ENCODE assay signal across 8 cellular contexts in the genomic region with DNA sequence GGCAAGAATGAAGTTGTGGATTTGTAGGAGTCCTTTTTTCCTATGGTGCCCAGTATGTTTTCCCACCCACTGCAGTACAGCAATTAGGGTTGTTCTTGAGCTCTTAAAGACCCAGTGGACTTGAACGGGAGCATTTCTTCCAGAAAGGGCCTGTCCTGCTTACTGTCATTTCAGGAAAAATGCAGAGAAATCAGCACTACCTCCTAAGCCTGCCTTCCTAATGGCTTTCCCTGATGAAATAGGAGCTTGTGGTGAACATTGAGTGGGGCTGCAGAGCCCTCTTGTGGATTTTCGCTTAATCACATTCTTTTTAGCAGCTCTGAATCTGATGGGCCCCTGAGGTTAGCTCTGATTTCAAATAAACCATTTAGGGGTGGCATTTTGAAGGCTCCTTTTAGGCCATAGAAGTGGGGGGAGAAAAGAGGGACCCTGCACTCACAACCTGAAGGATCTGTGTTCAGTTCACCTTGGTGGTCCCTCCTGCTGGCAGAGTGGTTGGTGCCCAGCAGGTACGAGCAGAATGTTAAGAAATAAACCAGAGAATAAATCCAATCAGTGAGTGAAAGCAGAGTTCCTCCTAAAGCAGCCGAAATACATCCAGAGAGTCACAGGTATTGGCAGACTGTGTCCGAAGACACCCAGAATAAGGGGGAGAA.
DNase-seq lines count a peak whose midpoint lies in the region; ATAC-seq and TF ChIP-seq lines count a peak whose summit lies in the region.

No MANE protein-coding gene starts in this region.

- no peaks in the 10 kb centered on the region for H3K4me1 Mint-ChIP-seq in progenitor cell of endocrine pancreas (ENCODE audit: low read depth)

- ATAC-seq in left cardiac atrium (peak; percentile 61 to 62), HG02981 (IDR thresholded peaks at IDR 0.05; ENCODE audit: unreplicated experiment) (no peak)

- DNase-seq in GF-D8 (lab: John Stamatoyannopoulos, UW) = peak; percentile 16
- DNase-seq in GM23248 = peak; percentile 89
- DNase-seq in M059J (ENCODE audit: low read depth) = peak; percentile 90
- DNase-seq in SK-MEL-5 (ENCODE audit: low read depth, low spot score) = peak; percentile 91
- peak; percentile 79 for DNase-seq in amniotic stem cell (lab: John Stamatoyannopoulos, UW)
- DNase-seq in left cardiac atrium = peak; percentile 38
- DNase-seq in progenitor cell of endocrine pancreas (ENCODE audit: low spot score, unreplicated experiment) = peak; percentile 26

- peak overlapping the region; percentile 72 for H3K4me2 ChIP-seq in GM23248 (ENCODE audit: unreplicated experiment)

- peak overlapping the region; percentile 96 for H3K9ac ChIP-seq in GM23248

- H3K9me2 ChIP-seq in GM23248 (ENCODE audit: insufficient read depth) = no peaks in the 10 kb centered on the region

- 28 to 33% methylated on average over 5 of the region's 5 CpGs for WGBS in GM23248 (ENCODE audit: low coverage in 1 of 2, low lambda C conversion rate in 2 of 2, missing lambda C conversion rate in 2 of 2), 2 experiments

- H3K36me3 Mint-ChIP-seq in progenitor cell of endocrine pancreas (ENCODE audit: insufficient read depth) = no peaks in the 10 kb centered on the region

- in situ Hi-C loops in GM23248 (cut with MboI) = loop anchor here (10.0 kb wide), 1 partner anchor 248 kb away; no protein-coding TSS in a partner anchor
- in situ Hi-C loops in SK-MEL-5 (cut with HindIII; ENCODE audit: low pct_unique_long_range_greater_than_20kb, low sequenced_read_pairs) = loop anchor here (25.0 kb wide), 1 partner anchor 265 kb away; no protein-coding TSS in a partner anchor

- no peak overlapping the region for H3K4me3 Mint-ChIP-seq in progenitor cell of endocrine pancreas (ENCODE audit: low read depth)

- H3F3A ChIP-seq in GM23248 (ENCODE audit: insufficient read depth) = peaks cover 20% of the 10 kb centered on the region

- peaks cover 3% of the 10 kb centered on the region for H3K27me3 Mint-ChIP-seq in progenitor cell of endocrine pancreas

- peaks cover 25% of the 10 kb centered on the region for H3K4me1 ChIP-seq in GM23248 (ENCODE audit: insufficient read depth)

- H2AFZ ChIP-seq in GM23248 = peak overlapping the region; percentile 61; the same call in 1 of the 2 replicates

- TF ChIP-seq CTCF in progenitor cell of endocrine pancreas (IDR thresholded peaks at IDR 0.05; ENCODE audit: unreplicated experiment) = peak; percentile 87

- H3K27ac ChIP-seq in GM23248 = peak overlapping the region; percentile 100

- H3K36me3 ChIP-seq in GM23248 (ENCODE audit: low read depth) = no peaks in the 10 kb centered on the region

- H3K9me3 ChIP-seq in GM23248 (ENCODE audit: low read depth) = no peaks in the 10 kb centered on the region

- H4K20me1 ChIP-seq in GM23248 (ENCODE audit: insufficient read depth) = no peaks in the 10 kb centered on the region

- H3K27ac Mint-ChIP-seq in progenitor cell of endocrine pancreas = no peak overlapping the region

- no peaks in the 10 kb centered on the region for H3K9me3 Mint-ChIP-seq in progenitor cell of endocrine pancreas (ENCODE audit: low read depth)

- H3K79me2 ChIP-seq in GM23248 (ENCODE audit: insufficient read depth) = no peaks in the 10 kb centered on the region

- no peaks in the 10 kb centered on the region for H3K27me3 ChIP-seq in GM23248 (replicated peaks; ENCODE audit: insufficient read depth)

- intact Hi-C loops in left cardiac atrium (cut with DNase I) = loop anchor here (2.0 to 10.0 kb wide), 5 partner anchors 188 to 348 kb away; a partner anchor contains a TSS

- H3K4me3 ChIP-seq in GM23248 = peak overlapping the region; percentile 61

Comparison
In these comparisons a context has a peak if more than half of its experiments do, and no peak if none do; other contexts are left out.
1. DNase-seq: peak in every context shown above with its lines; median percentile 91 in SK-MEL-5; 90 in M059J; 89 in GM23248; 79 in amniotic stem cell; 38 in left cardiac atrium; 26 in progenitor cell of endocrine pancreas; 16 in GF-D8.